ENCODE assay signal across 7 cellular contexts in genomic region chr17:77088455-77089117, GRCh38.
A peak's percentile ranks its signal among the peaks of the same experiment; 100 is the strongest.
DNase-seq lines count a peak whose midpoint lies in the region; ATAC-seq and TF ChIP-seq lines count a peak whose summit lies in the region.

No MANE protein-coding gene starts in this region.

- ATAC-seq in GM18508 (IDR thresholded peaks at IDR 0.05; ENCODE audit: insufficient read depth, unreplicated experiment) (peak; percentile 73), HG02981 (IDR thresholded peaks at IDR 0.05; ENCODE audit: unreplicated experiment) (peak; percentile 78)

- H3K4me3 ChIP-seq in retinal pigment epithelial cell (ENCODE audit: low read length) = peak overlapping the region; percentile 83

- peak; percentile 92 for DNase-seq in NCI-H2029 (lab: John Stamatoyannopoulos, UW)
- peak; percentile 71 for DNase-seq in T-helper 9 cell
- DNase-seq in astrocyte of the hippocampus (ENCODE audit: low read depth, low spot score) = peak; percentile 98
- DNase-seq in hypothalamus (lab: John Stamatoyannopoulos, UW) = peak; percentile 42 to 95 (median 85)
- peak; percentile 91 for DNase-seq in retinal pigment epithelial cell (ENCODE audit: low read depth)

- TF ChIP-seq CTCF in retinal pigment epithelial cell (conservative IDR thresholded peaks at IDR 0.05; ENCODE audit: low read depth, low read length) = peak; percentile 77

Comparison
In these comparisons a context has a peak if more than half of its experiments do, and no peak if none do; other contexts are left out.
1. Peak in every context shown above with its lines: DNase-seq, ATAC-seq and H3K4me3 ChIP-seq.